15 cellular contexts compared by ENCODE assay signal in the genomic region with DNA sequence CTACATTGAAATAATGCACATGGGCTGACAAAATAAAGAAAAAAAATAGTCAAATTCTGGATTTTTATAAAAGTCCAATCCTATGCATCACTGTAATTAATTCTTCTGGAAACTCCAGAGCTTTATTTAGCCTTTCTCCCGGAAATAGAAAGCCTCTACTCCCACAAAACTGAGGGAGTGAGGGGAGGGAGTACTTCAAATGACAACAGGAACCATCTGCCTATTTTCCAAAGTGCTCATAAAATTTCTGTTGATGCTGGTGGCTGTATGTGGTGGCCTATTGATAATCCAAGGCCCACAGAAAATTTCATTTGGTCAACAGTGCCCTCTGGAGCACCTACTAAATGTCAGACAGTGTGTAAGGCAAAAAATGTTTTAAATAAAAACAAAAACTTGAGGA.
A peak's percentile ranks its signal among the peaks of the same experiment; 100 is the strongest.
DNase-seq lines count a peak whose midpoint lies in the region; TF ChIP-seq lines count a peak whose summit lies in the region.
"Had no signal": no experiment of that assay in that cellular context is flagged by ENCODE, and none has a peak within 500 bp of the region (broad histone marks: within the 10 kb centered on the region; RNA-seq: fewer than 3 reads in every experiment).

No MANE protein-coding gene starts in this region.

- DNase-seq in NCI-H2171 treated with DMSO at 0.1 percent for 48 hours (lab: John Stamatoyannopoulos, UW) (peak; percentile 4), NCI-H2171 (lab: John Stamatoyannopoulos, UW) (no peak), OCI-M1 (lab: John Stamatoyannopoulos, UW) (peak; percentile 35), dermis microvascular lymphatic vessel endothelial cell (ENCODE audit: low read depth in 2 of 2) (peak; percentile 2 to 14), NCI-H2227 (lab: John Stamatoyannopoulos, UW; ENCODE audit: unreplicated experiment) (no peak), lower leg skin (ENCODE audit: low spot score in 2 of 2) (no peak), GM13977 (ENCODE audit: low spot score) (no peak)
- DNase-seq in stimulated activated CD4-positive, alpha-beta T cell treated with anti-CD3 and anti-CD28 coated beads, Interleukin-2, amount 100 ng/mL, for 48 hours = no peak
- DNase-seq: Caco-2, DND-41, GDM1, GM23248, NCI-H1092, Peyer's patch, Right ventricle myocardium superior had no signal

- in situ Hi-C loops in GM13977 (cut with MboI; ENCODE audit: low pct_unique_long_range_greater_than_20kb, low sequenced_read_pairs, unreplicated experiment) = no loop called here

- WGBS in lower leg skin, 2 donors = 67 to 72% methylated on average over 1 of the region's 1 CpG

- no peak overlapping the region for H3K4me3 ChIP-seq in lower leg skin (ENCODE audit: low read depth, poor library complexity, severe bottlenecking)
- H3K4me3 ChIP-seq: GM23248, Peyer's patch had no signal

- TF ChIP-seq CTCF in lower leg skin (IDR thresholded peaks at IDR 0.05) (no peak), GM13977 (IDR thresholded peaks at IDR 0.05; ENCODE audit: extremely low read depth, insufficient read depth, missing control alignments) (no peak)

- intact Hi-C loops in lower leg skin (cut with DNase I; ENCODE audit: low total_unique reads) = no loop called here

- no peak for TF ChIP-seq POLR2A in lower leg skin (IDR thresholded peaks at IDR 0.05)

Comparison
In these comparisons a context has a peak if more than half of its experiments do, and no peak if none do; other contexts are left out.
1. DNase-seq: peak in NCI-H2171 treated with DMSO at 0.1 percent for 48 hours (single experiment), OCI-M1 (single experiment) and dermis microvascular lymphatic vessel endothelial cell (2 of 2); none in NCI-H2171 (single experiment), NCI-H2227 (single experiment), lower leg skin (0 of 2), GM13977 (single experiment) and stimulated activated CD4-positive, alpha-beta T cell treated with anti-CD3 and anti-CD28 coated beads, Interleukin-2, amount 100 ng/mL, for 48 hours (0 of 2).